Comparison of ENCODE assay signal across 32 cellular contexts in the genomic region with DNA sequence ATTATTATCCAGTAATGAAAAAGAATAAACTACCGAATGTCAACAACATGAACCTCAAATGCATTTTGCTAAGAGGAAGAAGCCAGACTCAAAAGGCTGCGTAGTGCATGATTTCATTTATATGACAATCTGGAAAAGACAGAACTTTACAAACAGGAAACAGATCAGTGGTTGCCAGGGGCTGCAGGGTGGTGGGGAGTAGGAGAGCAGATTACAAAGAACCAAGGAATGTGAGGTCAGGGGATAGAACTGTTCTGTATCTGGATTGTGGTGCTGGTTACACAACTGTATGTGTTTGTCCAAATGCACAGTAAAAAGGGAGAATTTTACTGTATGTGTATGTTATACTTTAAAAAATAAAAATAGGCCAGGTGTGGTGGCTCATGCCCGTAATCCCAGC. TPM values are rescaled to one million over a fixed set of nuclear protein-coding genes. Genes with fewer than 3 reads are reported as not detected.
"Had no signal": no experiment of that assay in that cellular context is flagged by ENCODE, and none has a peak within 500 bp of the region (broad histone marks: within the 10 kb centered on the region; RNA-seq: fewer than 3 reads in every experiment).

No MANE protein-coding gene starts in this region.

- H3K36me3 Mint-ChIP-seq: activated CD8-positive, alpha-beta memory T cell treated with anti-CD3 and anti-CD28 coated beads, Interleukin-2, amount 10 ng/mL, durations not matched to agents 7 days and 5 days; activated naive CD4-positive, alpha-beta T cell treated with anti-CD3 and anti-CD28 coated beads, Interleukin-2, amount 50 U/mL, for 72 hours had no signal

- H3K9me3 Mint-ChIP-seq: activated CD4-positive, alpha-beta memory T cell treated with anti-CD3 and anti-CD28 coated beads, Interleukin-2, amount 10 ng/mL, durations not matched to agents 7 days and 5 days had no signal

- ATAC-seq: activated CD8-positive, alpha-beta memory T cell treated with anti-CD3 and anti-CD28 coated beads, Interleukin-2, amount 10 ng/mL, durations not matched to agents 7 days and 5 days; activated naive CD4-positive, alpha-beta T cell treated with anti-CD3 and anti-CD28 coated beads, Interleukin-2, amount 50 U/mL, for 72 hours; Right ventricle myocardium inferior had no signal

- H3K4me3 Mint-ChIP-seq: activated CD4-positive, alpha-beta memory T cell treated with anti-CD3 and anti-CD28 coated beads, Interleukin-2, amount 10 ng/mL, durations not matched to agents 7 days and 5 days; activated CD8-positive, alpha-beta memory T cell treated with anti-CD3 and anti-CD28 coated beads, Interleukin-2, amount 10 ng/mL, durations not matched to agents 7 days and 5 days; activated naive CD4-positive, alpha-beta T cell treated with anti-CD3 and anti-CD28 coated beads for 36 hours had no signal

- H3K4me1 Mint-ChIP-seq: activated CD4-positive, alpha-beta memory T cell treated with anti-CD3 and anti-CD28 coated beads, Interleukin-2, amount 10 ng/mL, durations not matched to agents 7 days and 5 days; activated CD8-positive, alpha-beta memory T cell treated with anti-CD3 and anti-CD28 coated beads, Interleukin-2, amount 10 ng/mL, durations not matched to agents 7 days and 5 days had no signal

- DNase-seq: activated CD4-positive, alpha-beta memory T cell treated with anti-CD3 and anti-CD28 coated beads, Interleukin-2, amount 10 ng/mL, durations not matched to agents 7 days and 5 days; activated CD4-positive, alpha-beta T cell treated with anti-CD3 and anti-CD28 coated beads for 1 hour; activated CD4-positive, alpha-beta T cell treated with anti-CD3 and anti-CD28 coated beads for 48 hours; activated CD4-positive, CD25-positive, alpha-beta regulatory T cell; activated CD8-positive, alpha-beta memory T cell treated with anti-CD3 and anti-CD28 coated beads for 24 hours; activated CD8-positive, alpha-beta memory T cell treated with anti-CD3 and anti-CD28 coated beads, Interleukin-2, amount 10 ng/mL, durations not matched to agents 7 days and 5 days; activated CD8-positive, alpha-beta memory T cell treated with anti-CD3 and anti-CD28 coated beads, Interleukin-2, amount 50 U/mL, for 48 hours; activated gamma-delta T cell; activated naive CD4-positive, alpha-beta T cell treated with anti-CD3 and anti-CD28 coated beads for 36 hours; activated T-cell treated with anti-CD3 and anti-CD28 coated beads, Interleukin-2, amount 50 U/mL, for 48 hours; adrenal gland; anterior cingulate cortex; caudate nucleus; cerebellar nuclear complex; Kasumi-1; KG1; MG63; NCI-H1048; NCI-H1105 treated with DMSO at 0.1 percent for 48 hours; NCI-H1436; NCI-H1694; NCI-H2029; NCI-H510A; NCI-H526; NCI-H748 treated with DMSO at 0.1 percent for 48 hours; NK-92 treated with Interleukin-12 subunit alpha and Interleukin-12 subunit beta, amount 100 ng/mL, for 24 hours; PC-9; T1000; WERI-Rb-1 had no signal

- H3K4me3 ChIP-seq: adrenal gland, MG63, PC-9 had no signal

- H3K27ac Mint-ChIP-seq: activated CD4-positive, alpha-beta memory T cell treated with anti-CD3 and anti-CD28 coated beads, Interleukin-2, amount 10 ng/mL, durations not matched to agents 7 days and 5 days; activated CD8-positive, alpha-beta memory T cell treated with anti-CD3 and anti-CD28 coated beads, Interleukin-2, amount 10 ng/mL, durations not matched to agents 7 days and 5 days; activated naive CD4-positive, alpha-beta T cell treated with anti-CD3 and anti-CD28 coated beads for 36 hours; activated naive CD4-positive, alpha-beta T cell treated with anti-CD3 and anti-CD28 coated beads, Interleukin-2, amount 50 U/mL, for 72 hours had no signal

RNA-seq across cellular contexts. Expression of a gene that starts 23.9 kb away (rescaled TPM):
- total RNA-seq: PC-9; Right ventricle myocardium inferior; T-helper 2 cell treated with Interferon-gamma antibody and Interleukin-4, amounts not matched to agents 100 ng/mL and 5 ng/mL, for 36 hours had no signal
